Comparison of ENCODE assay signal across 8 cellular contexts in genomic region chr1:111222308-111223125, GRCh38. TPM values are rescaled to one million over a fixed set of nuclear protein-coding genes. Genes with fewer than 3 reads are reported as not detected.
DNase-seq lines count a peak whose midpoint lies in the region; ATAC-seq, FAIRE-seq and TF ChIP-seq lines count a peak whose summit lies in the region.

No MANE protein-coding gene starts in this region.

- H3K4me3 ChIP-seq in ovary (no peak overlapping the region), upper lobe of left lung (no peak overlapping the region)

- peak; percentile 82 to 90 for ATAC-seq in upper lobe of left lung (ENCODE audit: low FRiP score in 2 of 2)

- TF ChIP-seq EP300 in ovary (IDR thresholded peaks at IDR 0.05) (no peak), upper lobe of left lung (IDR thresholded peaks at IDR 0.05) (no peak)

- no peak for FAIRE-seq in frontal cortex (lab: Jason Lieb, UNC)

- H3K27me3 ChIP-seq in ovary (no peaks in the 10 kb centered on the region), upper lobe of left lung (no peaks in the 10 kb centered on the region)

- H3K27ac ChIP-seq in ovary (no peak overlapping the region), upper lobe of left lung (peak overlapping the region; percentile 2 to 63 (median 30))

- DNase-seq in Ammon's horn (ENCODE audit: low spot score), result peak; percentile 82
- DNase-seq in GM19238 (ENCODE audit: insufficient read length, low spot score), result peak; percentile 55
- peak; percentile 46 for DNase-seq in KG1 (lab: John Stamatoyannopoulos, UW)
- peak; percentile 21 for DNase-seq in SHP77 treated with DMSO at 0.1 percent for 48 hours (lab: John Stamatoyannopoulos, UW)
- peak; percentile 70 for DNase-seq in activated gamma-delta T cell treated with anti-CD3 and anti-CD28 coated beads, Interleukin-2, amount 50 U/mL, for 16 hours (ENCODE audit: low read depth)
- DNase-seq in frontal cortex (ENCODE audit: low spot score in 2 of 2), result peak; percentile 52 to 66
- DNase-seq in ovary, result peak; percentile 59 to 77 (median 73)
- peak in 1 of 2 donors; percentile 91 for DNase-seq in upper lobe of left lung

- H3K4me1 ChIP-seq in ovary (ENCODE audit: insufficient read depth) (no peaks in the 10 kb centered on the region), upper lobe of left lung (peaks cover 21 to 38% (median 33%) of the 10 kb centered on the region in 4 donors)

- no peaks in the 10 kb centered on the region for H3K9me3 ChIP-seq in ovary
- H3K9me3 ChIP-seq in upper lobe of left lung, result no peaks in the 10 kb centered on the region

- TF ChIP-seq POLR2A in ovary (IDR thresholded peaks at IDR 0.05) (no peak), upper lobe of left lung (IDR thresholded peaks at IDR 0.05) (no peak)

- intact Hi-C loops in ovary (cut with DNase I), result loop anchor here (5.0 to 10.0 kb wide), 5 partner anchors 172 to 552 kb away; no protein-coding TSS in a partner anchor

- WGBS in ovary, 3 donors, result 26 to 31% (median 26%) methylated on average over 10 of the region's 10 CpGs
- WGBS in upper lobe of left lung, 2 donors, result 25% methylated on average over 10 of the region's 10 CpGs

- TF ChIP-seq CTCF in ovary (IDR thresholded peaks at IDR 0.05) (peak; percentile 58 to 67 (median 63)), upper lobe of left lung (IDR thresholded peaks at IDR 0.05) (peak; percentile 80 to 91 (median 88))

- H3K36me3 ChIP-seq in ovary, result no peaks in the 10 kb centered on the region
- no peaks in the 10 kb centered on the region for H3K36me3 ChIP-seq in upper lobe of left lung

RNA-seq across cellular contexts. Expression of gene CHI3L2, which starts 5.0 kb away (rescaled TPM):
- total RNA-seq in frontal cortex, result 0.41 TPM
- 10 to 100 TPM in 1 of 7 donors, 1 to 10 TPM in 5, not detected in 1; 1.1 to 17.0 (median 1.8) TPM for total RNA-seq in ovary
- 1 to 10 TPM in 1 of 2 donors, under 1 TPM in 1; 0.91 to 1.4 TPM for polyA plus RNA-seq in ovary
- 100 to 1,000 TPM in 1 of 6 donors, 10 to 100 TPM in 4, 1 to 10 TPM in 1; 2.1 to 115 (median 21.3) TPM for total RNA-seq in upper lobe of left lung

RNA-seq across cellular contexts. Expression of gene DENND2D, which starts 22.1 kb away (rescaled TPM):
- total RNA-seq in frontal cortex (1.2 TPM), ovary (10 to 100 TPM in 3 of 7 donors, 1 to 10 TPM in 4; 6.2 to 19.0 (median 9.5) TPM), upper lobe of left lung (100 to 1,000 TPM in 1 of 6 donors, 10 to 100 TPM in 5; 44.4 to 154 (median 64.8) TPM)
- polyA plus RNA-seq in ovary, result 10 to 100 TPM in 1 of 2 donors, 1 to 10 TPM in 1; 2.5 to 18.3 TPM

Comparison
In these comparisons a context has a peak if more than half of its experiments do, and no peak if none do; other contexts are left out.
1. H3K27ac ChIP-seq: peak in upper lobe of left lung (4 of 4); none in ovary (0 of 2).